In genomic region chr17:55577687-55578086, GRCh38 we compare ENCODE assay signal across 8 cellular contexts.
DNase-seq lines count a peak whose midpoint lies in the region; ATAC-seq and TF ChIP-seq lines count a peak whose summit lies in the region.

No MANE protein-coding gene starts in this region.

- DNase-seq in Peyer's patch (peak in 2 of 3 donors; percentile 53 to 66), NCI-H2029 (lab: John Stamatoyannopoulos, UW) (no peak), medulla oblongata (ENCODE audit: extremely low spot score) (no peak), HuH-7.5 (ENCODE audit: low spot score) (no peak), NCI-H2196 treated with DMSO at 0.1 percent for 48 hours (lab: John Stamatoyannopoulos, UW; ENCODE audit: unreplicated experiment) (no peak)
- DNase-seq in effector memory CD4-positive, alpha-beta T cell: peak in 1 of 3 donors; percentile 23
- peak; percentile 69 for DNase-seq in stimulated activated CD4-positive, alpha-beta T cell treated with anti-CD3 and anti-CD28 coated beads, Interleukin-15, amount 100 ng/mL, for 24 hours

- no peak for TF ChIP-seq POLR2A in Peyer's patch (IDR thresholded peaks at IDR 0.05)

- H3K36me3 ChIP-seq in Peyer's patch: no peaks in the 10 kb centered on the region
- no peaks in the 10 kb centered on the region for H3K36me3 ChIP-seq in effector memory CD4-positive, alpha-beta T cell (ENCODE audit: control insufficient read depth, insufficient read depth, low read length)

- H3K27ac ChIP-seq in Peyer's patch: peak overlapping the region; percentile 40 to 85 (median 73)
- peak overlapping the region; percentile 49 for H3K27ac ChIP-seq in effector memory CD4-positive, alpha-beta T cell (ENCODE audit: insufficient read depth, low read length, poor library complexity, severe bottlenecking)

- H3K9me3 ChIP-seq in Peyer's patch: no peaks in the 10 kb centered on the region
- H3K9me3 ChIP-seq in effector memory CD4-positive, alpha-beta T cell (ENCODE audit: control insufficient read depth, low read length): no peaks in the 10 kb centered on the region

- peaks cover 0 to 7% (median 0%) of the 10 kb centered on the region in 4 donors for H3K4me1 ChIP-seq in Peyer's patch
- peaks cover 7% of the 10 kb centered on the region for H3K4me1 ChIP-seq in effector memory CD4-positive, alpha-beta T cell (ENCODE audit: control insufficient read depth, insufficient read depth, low read length, poor library complexity, severe bottlenecking)

- no peak for TF ChIP-seq CTCF in Peyer's patch (IDR thresholded peaks at IDR 0.05)

- no peaks in the 10 kb centered on the region for H3K27me3 ChIP-seq in Peyer's patch
- no peaks in the 10 kb centered on the region for H3K27me3 ChIP-seq in effector memory CD4-positive, alpha-beta T cell (replicated peaks; ENCODE audit: control insufficient read depth, insufficient read depth, low read length, poor library complexity, severe bottlenecking)

- peak; percentile 13 for ATAC-seq in GM18870 (IDR thresholded peaks at IDR 0.05; ENCODE audit: unreplicated experiment)

- H3K4me3 ChIP-seq in Peyer's patch: peak overlapping the region; percentile 21 to 38 (median 29)
- peak overlapping the region; percentile 60 for H3K4me3 ChIP-seq in effector memory CD4-positive, alpha-beta T cell (ENCODE audit: insufficient read depth, low read depth, low read length, poor library complexity, severe bottlenecking)

Comparison
In these comparisons a context has a peak if more than half of its experiments do, and no peak if none do; other contexts are left out.
1. DNase-seq: peak in Peyer's patch (2 of 3) and stimulated activated CD4-positive, alpha-beta T cell treated with anti-CD3 and anti-CD28 coated beads, Interleukin-15, amount 100 ng/mL, for 24 hours (single experiment); none in NCI-H2029 (single experiment), medulla oblongata (single experiment), HuH-7.5 (single experiment) and NCI-H2196 treated with DMSO at 0.1 percent for 48 hours (single experiment).